Comparison of ENCODE assay signal across 8 cellular contexts in genomic region chr22:31122532-31123291, GRCh38. TPM values are rescaled to one million over a fixed set of nuclear protein-coding genes. Genes with fewer than 3 reads are reported as not detected.
A peak's percentile ranks its signal among the peaks of the same experiment; 100 is the strongest.
DNase-seq lines count a peak whose midpoint lies in the region; ATAC-seq and TF ChIP-seq lines count a peak whose summit lies in the region.

Gene INPP5J, plus strand, starts transcription at chr22:31122966. Its CDS starts 49 bp downstream, at chr22:31123015.

- H3K4me3 Mint-ChIP-seq in stimulated activated naive CD8-positive, alpha-beta T cell treated with anti-CD3 and anti-CD28 coated beads, Interleukin-15, amount 100 ng/mL, for 72 hours, result no peak within 1 kb of the TSS
- H3K4me3 Mint-ChIP-seq in osteocyte (ENCODE audit: unreplicated experiment), result peak within 1 kb of the TSS; percentile 68
- H3K4me3 Mint-ChIP-seq in activated T-cell treated with anti-CD3 and anti-CD28 coated beads, Interleukin-2, amount 50 U/mL, for 4 hours, result no peak within 1 kb of the TSS
- H3K4me3 Mint-ChIP-seq in activated CD4-positive, alpha-beta memory T cell treated with anti-CD3 and anti-CD28 coated beads, Interleukin-2, amount 10 ng/mL, durations not matched to agents 7 days and 5 days, result no peak within 1 kb of the TSS

- CTCF ChIA-PET in activated CD4-positive, alpha-beta memory T cell treated with anti-CD3 and anti-CD28 coated beads, Interleukin-2, amount 10 ng/mL, durations not matched to agents 7 days and 5 days (lab: Charles Lee), result no interaction called here

- no peaks in the 10 kb centered on the region for H3K36me3 Mint-ChIP-seq in osteocyte (ENCODE audit: unreplicated experiment)
- H3K36me3 Mint-ChIP-seq in activated T-cell treated with anti-CD3 and anti-CD28 coated beads, Interleukin-2, amount 50 U/mL, for 4 hours (ENCODE audit: insufficient read depth), result no peaks in the 10 kb centered on the region
- no peaks in the 10 kb centered on the region for H3K36me3 Mint-ChIP-seq in activated CD4-positive, alpha-beta memory T cell treated with anti-CD3 and anti-CD28 coated beads, Interleukin-2, amount 10 ng/mL, durations not matched to agents 7 days and 5 days (ENCODE audit: low read depth)

- H3K27me3 Mint-ChIP-seq in stimulated activated naive CD8-positive, alpha-beta T cell treated with anti-CD3 and anti-CD28 coated beads, Interleukin-15, amount 100 ng/mL, for 72 hours, result no peaks in the 10 kb centered on the region
- H3K27me3 Mint-ChIP-seq in osteocyte (ENCODE audit: unreplicated experiment), result no peaks in the 10 kb centered on the region
- no peaks in the 10 kb centered on the region for H3K27me3 Mint-ChIP-seq in activated T-cell treated with anti-CD3 and anti-CD28 coated beads, Interleukin-2, amount 50 U/mL, for 4 hours (ENCODE audit: low read depth)
- no peaks in the 10 kb centered on the region for H3K27me3 Mint-ChIP-seq in activated CD4-positive, alpha-beta memory T cell treated with anti-CD3 and anti-CD28 coated beads, Interleukin-2, amount 10 ng/mL, durations not matched to agents 7 days and 5 days

- no peak for ATAC-seq in stimulated activated naive CD8-positive, alpha-beta T cell treated with anti-CD3 and anti-CD28 coated beads, Interleukin-15, amount 100 ng/mL, for 72 hours
- no peak for ATAC-seq in stimulated activated naive CD8-positive, alpha-beta T cell treated with anti-CD3 and anti-CD28 coated beads, Interleukin-15, Interleukin-2, amounts not matched to agents 100 U/mL and 50 U/mL, for 24 hours
- no peak for ATAC-seq in activated T-cell treated with anti-CD3 and anti-CD28 coated beads, Interleukin-2, amount 50 U/mL, for 4 hours

- peak within 1 kb of the TSS; percentile 14 to 42 for H3K27ac Mint-ChIP-seq in stimulated activated naive CD8-positive, alpha-beta T cell treated with anti-CD3 and anti-CD28 coated beads, Interleukin-15, amount 100 ng/mL, for 72 hours
- no peak within 1 kb of the TSS for H3K27ac Mint-ChIP-seq in osteocyte (ENCODE audit: unreplicated experiment)
- H3K27ac Mint-ChIP-seq in activated CD4-positive, alpha-beta memory T cell treated with anti-CD3 and anti-CD28 coated beads, Interleukin-2, amount 10 ng/mL, durations not matched to agents 7 days and 5 days, result no peak within 1 kb of the TSS

- POLR2A ChIA-PET in activated CD4-positive, alpha-beta memory T cell treated with anti-CD3 and anti-CD28 coated beads, Interleukin-2, amount 10 ng/mL, durations not matched to agents 7 days and 5 days (lab: Charles Lee), result no interaction called here

- H3K9me3 Mint-ChIP-seq in stimulated activated naive CD8-positive, alpha-beta T cell treated with anti-CD3 and anti-CD28 coated beads, Interleukin-15, amount 100 ng/mL, for 72 hours, result no peaks in the 10 kb centered on the region
- H3K9me3 Mint-ChIP-seq in osteocyte (ENCODE audit: unreplicated experiment), result no peaks in the 10 kb centered on the region
- no peaks in the 10 kb centered on the region for H3K9me3 Mint-ChIP-seq in activated T-cell treated with anti-CD3 and anti-CD28 coated beads, Interleukin-2, amount 50 U/mL, for 4 hours
- H3K9me3 Mint-ChIP-seq in activated CD4-positive, alpha-beta memory T cell treated with anti-CD3 and anti-CD28 coated beads, Interleukin-2, amount 10 ng/mL, durations not matched to agents 7 days and 5 days, result no peaks in the 10 kb centered on the region

- no peak for DNase-seq in stimulated activated naive CD8-positive, alpha-beta T cell treated with anti-CD3 and anti-CD28 coated beads, Interleukin-15, amount 100 ng/mL, for 72 hours
- no peak for DNase-seq in stimulated activated naive CD8-positive, alpha-beta T cell treated with anti-CD3 and anti-CD28 coated beads, Interleukin-15, Interleukin-2, amounts not matched to agents 100 U/mL and 50 U/mL, for 24 hours
- DNase-seq in SK-N-DZ (ENCODE audit: low spot score), result peak; percentile 69
- DNase-seq in glomerular visceral epithelial cell (ENCODE audit: extremely low spot score), result peak; percentile 54
- no peak for DNase-seq in osteocyte (ENCODE audit: extremely low spot score, unreplicated experiment)
- DNase-seq in stimulated activated CD4-positive, alpha-beta T cell treated with anti-CD3 and anti-CD28 coated beads, Interleukin-1b, Interleukin-23, amount 100 ng/mL, for 48 hours, result no peak
- DNase-seq in activated T-cell treated with anti-CD3 and anti-CD28 coated beads, Interleukin-2, amount 50 U/mL, for 4 hours, result no peak
- DNase-seq in activated CD4-positive, alpha-beta memory T cell treated with anti-CD3 and anti-CD28 coated beads, Interleukin-2, amount 10 ng/mL, durations not matched to agents 7 days and 5 days, result no peak

- H3K4me1 Mint-ChIP-seq in stimulated activated naive CD8-positive, alpha-beta T cell treated with anti-CD3 and anti-CD28 coated beads, Interleukin-15, amount 100 ng/mL, for 72 hours, result peaks cover 6% of the 10 kb centered on the region
- peaks cover 13% of the 10 kb centered on the region for H3K4me1 Mint-ChIP-seq in osteocyte (ENCODE audit: unreplicated experiment)
- no peaks in the 10 kb centered on the region for H3K4me1 Mint-ChIP-seq in activated T-cell treated with anti-CD3 and anti-CD28 coated beads, Interleukin-2, amount 50 U/mL, for 4 hours (ENCODE audit: low read depth)
- no peaks in the 10 kb centered on the region for H3K4me1 Mint-ChIP-seq in activated CD4-positive, alpha-beta memory T cell treated with anti-CD3 and anti-CD28 coated beads, Interleukin-2, amount 10 ng/mL, durations not matched to agents 7 days and 5 days

- TF ChIP-seq CTCF in osteocyte (IDR thresholded peaks at IDR 0.05), result no peak

RNA-seq across cellular contexts. Expression of gene INPP5J, which starts in this region (rescaled TPM):
- polyA plus RNA-seq in SK-N-DZ (2014; cell fraction: cytosol; rRNA removed), result 8.2 and 9.5 TPM in 2 replicates
- 10.4 and 14.3 TPM in 2 replicates for polyA plus RNA-seq in SK-N-DZ (2014; cell fraction: nucleus; rRNA removed)
- 3.0 and 3.5 TPM in 2 replicates for total RNA-seq in osteocyte
- total RNA-seq in activated T-cell treated with anti-CD3 and anti-CD28 coated beads, Interleukin-2, amount 50 U/mL, for 4 hours, result under 1 TPM in 2 of 3 donors, not detected in 1; 0.16 to 0.21 TPM
- total RNA-seq in activated CD4-positive, alpha-beta memory T cell treated with anti-CD3 and anti-CD28 coated beads, Interleukin-2, amount 10 ng/mL, durations not matched to agents 7 days and 5 days, result not detected

Comparison
In these comparisons a context has a peak if more than half of its experiments do, and no peak if none do; other contexts are left out.
1. DNase-seq: peak in SK-N-DZ (single experiment) and glomerular visceral epithelial cell (single experiment); none in stimulated activated naive CD8-positive, alpha-beta T cell treated with anti-CD3 and anti-CD28 coated beads, Interleukin-15, amount 100 ng/mL, for 72 hours (0 of 2), stimulated activated naive CD8-positive, alpha-beta T cell treated with anti-CD3 and anti-CD28 coated beads, Interleukin-15, Interleukin-2, amounts not matched to agents 100 U/mL and 50 U/mL, for 24 hours (single experiment), osteocyte (single experiment), stimulated activated CD4-positive, alpha-beta T cell treated with anti-CD3 and anti-CD28 coated beads, Interleukin-1b, Interleukin-23, amount 100 ng/mL, for 48 hours (single experiment), activated T-cell treated with anti-CD3 and anti-CD28 coated beads, Interleukin-2, amount 50 U/mL, for 4 hours (single experiment) and activated CD4-positive, alpha-beta memory T cell treated with anti-CD3 and anti-CD28 coated beads, Interleukin-2, amount 10 ng/mL, durations not matched to agents 7 days and 5 days (single experiment).
2. H3K27ac Mint-ChIP-seq: peak in stimulated activated naive CD8-positive, alpha-beta T cell treated with anti-CD3 and anti-CD28 coated beads, Interleukin-15, amount 100 ng/mL, for 72 hours (2 of 2); none in osteocyte (single experiment) and activated CD4-positive, alpha-beta memory T cell treated with anti-CD3 and anti-CD28 coated beads, Interleukin-2, amount 10 ng/mL, durations not matched to agents 7 days and 5 days (single experiment).